Comparison of ENCODE assay signal across 10 cellular contexts in the genomic region with DNA sequence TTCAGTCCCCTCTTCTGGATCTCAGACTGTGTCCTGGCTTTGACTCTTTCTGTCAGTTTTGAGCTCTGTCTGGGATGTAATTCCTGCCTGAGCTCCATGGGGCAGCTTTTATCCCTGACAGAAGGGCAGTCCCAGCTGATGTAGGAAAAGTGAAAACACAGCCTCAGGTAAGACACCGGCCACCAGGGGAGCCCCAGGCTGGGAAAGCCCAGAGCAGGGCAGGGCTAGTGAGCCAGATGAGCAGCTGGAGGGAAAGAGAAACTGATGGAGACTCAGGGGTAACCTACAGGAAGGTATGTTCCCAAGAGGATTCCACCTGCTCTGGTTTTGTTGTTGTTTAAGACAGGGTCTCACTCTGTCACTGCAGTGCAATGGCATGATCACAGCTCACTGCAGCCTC. TPM values are rescaled to one million over a fixed set of nuclear protein-coding genes. Genes with fewer than 3 reads are reported as not detected.
DNase-seq lines count a peak whose midpoint lies in the region; ATAC-seq, FAIRE-seq and TF ChIP-seq lines count a peak whose summit lies in the region.
"Not testable (repeated sequence)": the region's sequence is repeated elsewhere in the genome, so short reads cannot be mapped to it uniquely, and the experiment has no call there.
"Had no signal": no experiment of that assay in that cellular context is flagged by ENCODE, and none has a peak within 500 bp of the region (broad histone marks: within the 10 kb centered on the region; RNA-seq: fewer than 3 reads in every experiment).

No MANE protein-coding gene starts in this region.

- not testable (repeated sequence) for H3K36me3 ChIP-seq in H1 (ENCODE audit: control insufficient read depth in 2 of 4, insufficient read depth in 4 of 4, low read length in 3 of 4)

- H3K4me3 Mint-ChIP-seq in activated T-helper 17 cell treated with anti-CD3 and anti-CD28 coated beads, Interleukin-2, amount 50 U/mL, for 72 hours; memory B cell: not testable (repeated sequence)

- H2BK120ac ChIP-seq in H1 (replicated peaks; ENCODE audit: low read depth, low read length) = not testable (repeated sequence)

- H3K27me3 ChIP-seq in H1 (replicated peaks in 1 of 4; ENCODE audit: control insufficient read depth in 3 of 4, extremely low read depth in 1 of 4, insufficient read depth in 3 of 4, low read length in 3 of 4) = peaks cover 29 to 38% (median 35%) of the 10 kb centered on the region in 4 experiments

- H2BK20ac ChIP-seq in H1 (ENCODE audit: low read length) = not testable (repeated sequence)

- ATAC-seq in SK-N-SH treated with all-trans-retinoic acid at 6 μM for 48 hours (peak; percentile 76), memory B cell (ENCODE audit: low read depth) (peak; percentile 35)
- peak; percentile 45 for ATAC-seq in activated T-helper 17 cell treated with anti-CD3 and anti-CD28 coated beads, Interleukin-2, amount 50 U/mL, for 72 hours (replicated peaks)

- H3K4me3 ChIP-seq in H1 (ENCODE audit: extremely low read depth in 1 of 4, insufficient read depth in 2 of 4, low read depth in 3 of 4, low read length in 4 of 4) = not testable (repeated sequence)

- H3K9ac ChIP-seq in H1 (replicated peaks in 1 of 4; ENCODE audit: extremely low read depth in 1 of 4, low read depth in 3 of 4, low read length in 3 of 4) = not testable (repeated sequence)

- H2AK5ac ChIP-seq in H1 (ENCODE audit: low read depth, low read length) = not testable (repeated sequence)

- H3K23me2 ChIP-seq in H1 (ENCODE audit: low read depth, low read length) = not testable (repeated sequence)

- not testable (repeated sequence) for H2BK12ac ChIP-seq in H1 (ENCODE audit: low read depth, low read length)

- not testable (repeated sequence) for H2BK15ac ChIP-seq in H1 (ENCODE audit: low read length)

- H3K14ac ChIP-seq in H1 (ENCODE audit: insufficient read length) = not testable (repeated sequence)

- FAIRE-seq in H54 (lab: Jason Lieb, UNC) (peak; percentile 36), H1 (lab: Jason Lieb, UNC) (peak; percentile 93)

- POLR2A ChIA-PET in H1 (lab: Charles Lee; ENCODE audit: partially characterized antibody) = not testable (repeated sequence)

- not testable (repeated sequence) for H2AFZ ChIP-seq in H1 (ENCODE audit: low read length)

- H3K4me1 Mint-ChIP-seq in activated T-helper 17 cell treated with anti-CD3 and anti-CD28 coated beads, Interleukin-2, amount 50 U/mL, for 72 hours; memory B cell: not testable (repeated sequence)

- H3K56ac ChIP-seq in H1 (replicated peaks; ENCODE audit: insufficient read length, low read depth, low read length) = not testable (repeated sequence)

- H2BK5ac ChIP-seq in H1 (ENCODE audit: low read depth, low read length) = not testable (repeated sequence)

- not testable (repeated sequence) for TF ChIP-seq EP300 in H1 (IDR thresholded peaks at IDR 0.05; ENCODE audit: borderline replicate concordance in 1 of 2, low read depth in 2 of 2, low read length in 2 of 2)

- not testable (repeated sequence) for H3K79me2 ChIP-seq in H1 (ENCODE audit: control insufficient read depth in 1 of 2, insufficient read depth in 2 of 2, low read length in 2 of 2)

- not testable (repeated sequence) for H3K36me3 Mint-ChIP-seq in activated T-helper 17 cell treated with anti-CD3 and anti-CD28 coated beads, Interleukin-2, amount 50 U/mL, for 72 hours (ENCODE audit: low read depth); memory B cell

- not testable (repeated sequence) for H3K79me1 ChIP-seq in H1 (ENCODE audit: low read depth, low read length)

- H3K4ac ChIP-seq in H1 (replicated peaks; ENCODE audit: insufficient read length, low read depth, low read length) = not testable (repeated sequence)

- H3K18ac ChIP-seq in H1 (ENCODE audit: extremely low read depth, low read length) = not testable (repeated sequence)

- not testable (repeated sequence) for H3K27me3 Mint-ChIP-seq in activated T-helper 17 cell treated with anti-CD3 and anti-CD28 coated beads, Interleukin-2, amount 50 U/mL, for 72 hours; memory B cell

- H4K91ac ChIP-seq in H1 (replicated peaks; ENCODE audit: insufficient read length, low read length) = not testable (repeated sequence)

- H3K27ac Mint-ChIP-seq in activated T-helper 17 cell treated with anti-CD3 and anti-CD28 coated beads, Interleukin-2, amount 50 U/mL, for 72 hours; memory B cell: not testable (repeated sequence)

- DNase-seq in H54 (ENCODE audit: insufficient read length, low spot score); H1 (ENCODE audit: low read depth in 1 of 2, low spot score in 2 of 2); memory B cell (ENCODE audit: low spot score in 2 of 2): not testable (repeated sequence)

- H4K8ac ChIP-seq in H1 (ENCODE audit: extremely low read depth, insufficient read depth, low read length) = not testable (repeated sequence)

- not testable (repeated sequence) for H4K20me1 ChIP-seq in H1 (replicated peaks in 1 of 2; ENCODE audit: control insufficient read depth in 1 of 2, insufficient read depth in 2 of 2, low read length in 2 of 2)

- H3K9me3 ChIP-seq in H1 (ENCODE audit: insufficient read depth in 2 of 2, low read depth in 1 of 2, low read length in 1 of 2) = not testable (repeated sequence)

- not testable (repeated sequence) for H3K27ac ChIP-seq in H1 (ENCODE audit: low read depth, low read length)

- TF ChIP-seq RAD21 in H1 (IDR thresholded peaks at IDR 0.05 in 1 of 2, conservative IDR thresholded peaks at IDR 0.05 in 1 of 2; ENCODE audit: low read depth in 2 of 2, low read length in 2 of 2) = not testable (repeated sequence)

- WGBS in H1 (ENCODE audit: extremely low coverage in 1 of 2, insufficient coverage in 1 of 2, insufficient read length in 1 of 2, insufficient replicate concordance in 2 of 2, low coverage in 1 of 2, low lambda C conversion rate in 2 of 2, missing lambda C conversion rate in 1 of 2), 2 experiments = no CpG with 5 or more reads among the region's 1 CpG

- not testable (repeated sequence) for TF ChIP-seq CTCF in H1 (IDR thresholded peaks at IDR 0.05; ENCODE audit: control extremely low read depth in 1 of 3, insufficient read depth in 1 of 3, low read depth in 1 of 3, low read length in 3 of 3)

- H3K4me2 ChIP-seq in H1 (ENCODE audit: insufficient read depth in 1 of 2, low read depth in 2 of 2, low read length in 2 of 2) = not testable (repeated sequence)

- H3K4me1 ChIP-seq in H1 (replicated peaks in 1 of 4; ENCODE audit: control insufficient read depth in 3 of 4, insufficient read depth in 4 of 4, low read length in 3 of 4) = peaks cover 0 to 14% (median 7%) of the 10 kb centered on the region in 4 experiments; a peak in 5 of 7 replicates

- not testable (repeated sequence) for H3K23ac ChIP-seq in H1 (ENCODE audit: insufficient read length)

- not testable (repeated sequence) for H3K9me3 Mint-ChIP-seq in activated T-helper 17 cell treated with anti-CD3 and anti-CD28 coated beads, Interleukin-2, amount 50 U/mL, for 72 hours; memory B cell

- not testable (repeated sequence) for H4K5ac ChIP-seq in H1 (ENCODE audit: insufficient read length, low read depth, low read length)

- TF ChIP-seq POLR2A in H54 (IDR thresholded peaks at IDR 0.05; ENCODE audit: low read depth, low read length); H1 (IDR thresholded peaks at IDR 0.05; ENCODE audit: control extremely low read depth in 1 of 2, low read depth in 2 of 2, low read length in 2 of 2): not testable (repeated sequence)

- CTCF ChIA-PET in H1 (lab: Charles Lee; ENCODE audit: partially characterized antibody) = interaction anchor here (1.4 kb wide), 1 partner anchor 81 kb away, joined by 3 read pairs; no protein-coding TSS in a partner anchor

RNA-seq across cellular contexts. Expression of a gene that starts 0.4 kb away (rescaled TPM):
- total RNA-seq in activated T-helper 17 cell treated with anti-CD3 and anti-CD28 coated beads, Interleukin-2, amount 50 U/mL, for 72 hours = not detected
- not detected in 2 replicates for total RNA-seq in H1 (2021; fragmentation: NEBNext Ultra II Directional; extraction: Animal tissue kit (Norgen Biotek cat#: 25700))
- polyA plus RNA-seq in H1 (2011; rRNA removed) = 0.11 TPM in 1 of 2 replicates, not detected in the other
- not detected for polyA plus RNA-seq in H1 (2011; cell fraction: cytosol; rRNA removed)
- polyA plus RNA-seq in H1 (2011; cell fraction: nucleus; rRNA removed) = not detected
- polyA plus RNA-seq in H1 (2012, experiment 1 of 2) = not detected in 4 replicates
- polyA plus RNA-seq in H1 (2012, experiment 2 of 2) = not detected
- not detected for polyA plus RNA-seq in H1 (2013, experiment 1 of 2)
- polyA plus RNA-seq in H1 (2013, experiment 2 of 2) = not detected
- not detected in 2 replicates for polyA minus RNA-seq in H1 (2011; rRNA and poly(A)+ RNA removed)
- polyA minus RNA-seq in H1 (2011; cell fraction: cytosol; rRNA and poly(A)+ RNA removed) = not detected
- not detected for polyA minus RNA-seq in H1 (2011; cell fraction: nucleus; rRNA and poly(A)+ RNA removed)
- total RNA-seq: CD4-positive, alpha-beta memory T cell; M059J; OCI-LY7; SJSA1 had no signal
- polyA plus RNA-seq: AG04450; CD4-positive, alpha-beta memory T cell had no signal

RNA-seq across cellular contexts. Expression of a gene that starts 3.5 kb away (rescaled TPM):
- total RNA-seq in activated T-helper 17 cell treated with anti-CD3 and anti-CD28 coated beads, Interleukin-2, amount 50 U/mL, for 72 hours = not detected
- total RNA-seq in H1 (2021; fragmentation: NEBNext Ultra II Directional; extraction: Animal tissue kit (Norgen Biotek cat#: 25700)) = not detected in 2 replicates
- polyA plus RNA-seq in H1 (2011; rRNA removed) = not detected in 2 replicates
- polyA plus RNA-seq in H1 (2011; cell fraction: cytosol; rRNA removed) = 0.06 TPM
- polyA plus RNA-seq in H1 (2011; cell fraction: nucleus; rRNA removed) = 0.10 TPM
- polyA plus RNA-seq in H1 (2012, experiment 1 of 2) = not detected in 4 replicates
- polyA plus RNA-seq in H1 (2012, experiment 2 of 2) = not detected
- polyA plus RNA-seq in H1 (2013, experiment 1 of 2) = 0.04 TPM
- polyA plus RNA-seq in H1 (2013, experiment 2 of 2) = not detected
- polyA minus RNA-seq in H1 (2011; rRNA and poly(A)+ RNA removed) = not detected in 2 replicates
- polyA minus RNA-seq in H1 (2011; cell fraction: cytosol; rRNA and poly(A)+ RNA removed) = not detected
- polyA minus RNA-seq in H1 (2011; cell fraction: nucleus; rRNA and poly(A)+ RNA removed) = not detected
- total RNA-seq: CD4-positive, alpha-beta memory T cell; M059J; OCI-LY7; SJSA1 had no signal
- polyA plus RNA-seq: AG04450; CD4-positive, alpha-beta memory T cell had no signal

RNA-seq across cellular contexts. Expression of a gene that starts 23.0 kb away (rescaled TPM):
- total RNA-seq in activated T-helper 17 cell treated with anti-CD3 and anti-CD28 coated beads, Interleukin-2, amount 50 U/mL, for 72 hours = not detected
- total RNA-seq in H1 (2021; fragmentation: NEBNext Ultra II Directional; extraction: Animal tissue kit (Norgen Biotek cat#: 25700)) = not detected in 2 replicates
- polyA plus RNA-seq in H1 (2011; rRNA removed) = not detected in 2 replicates
- polyA plus RNA-seq in H1 (2011; cell fraction: cytosol; rRNA removed) = not detected
- not detected for polyA plus RNA-seq in H1 (2011; cell fraction: nucleus; rRNA removed)
- not detected in 4 replicates for polyA plus RNA-seq in H1 (2012, experiment 1 of 2)
- polyA plus RNA-seq in H1 (2012, experiment 2 of 2) = not detected
- not detected for polyA plus RNA-seq in H1 (2013, experiment 1 of 2)
- polyA plus RNA-seq in H1 (2013, experiment 2 of 2) = not detected
- polyA minus RNA-seq in H1 (2011; rRNA and poly(A)+ RNA removed) = not detected in 2 replicates
- polyA minus RNA-seq in H1 (2011; cell fraction: cytosol; rRNA and poly(A)+ RNA removed) = not detected
- polyA minus RNA-seq in H1 (2011; cell fraction: nucleus; rRNA and poly(A)+ RNA removed) = not detected
- total RNA-seq: CD4-positive, alpha-beta memory T cell; M059J; OCI-LY7; SJSA1 had no signal
- polyA plus RNA-seq: AG04450; CD4-positive, alpha-beta memory T cell had no signal

RNA-seq across cellular contexts. Expression of a gene that starts 41.1 kb away (rescaled TPM):
- total RNA-seq in activated T-helper 17 cell treated with anti-CD3 and anti-CD28 coated beads, Interleukin-2, amount 50 U/mL, for 72 hours = not detected
- not detected in 2 replicates for total RNA-seq in H1 (2021; fragmentation: NEBNext Ultra II Directional; extraction: Animal tissue kit (Norgen Biotek cat#: 25700))
- not detected in 2 replicates for polyA plus RNA-seq in H1 (2011; rRNA removed)
- not detected for polyA plus RNA-seq in H1 (2011; cell fraction: cytosol; rRNA removed)
- polyA plus RNA-seq in H1 (2011; cell fraction: nucleus; rRNA removed) = not detected
- polyA plus RNA-seq in H1 (2012, experiment 1 of 2) = not detected in 4 replicates
- polyA plus RNA-seq in H1 (2012, experiment 2 of 2) = not detected
- not detected for polyA plus RNA-seq in H1 (2013, experiment 1 of 2)
- not detected for polyA plus RNA-seq in H1 (2013, experiment 2 of 2)
- polyA minus RNA-seq in H1 (2011; rRNA and poly(A)+ RNA removed) = not detected in 2 replicates
- polyA minus RNA-seq in H1 (2011; cell fraction: cytosol; rRNA and poly(A)+ RNA removed) = not detected
- not detected for polyA minus RNA-seq in H1 (2011; cell fraction: nucleus; rRNA and poly(A)+ RNA removed)
- total RNA-seq: CD4-positive, alpha-beta memory T cell; M059J; OCI-LY7; SJSA1 had no signal
- polyA plus RNA-seq: AG04450; CD4-positive, alpha-beta memory T cell had no signal

RNA-seq across cellular contexts. Expression of a gene that starts 48.4 kb away (rescaled TPM):
- total RNA-seq in activated T-helper 17 cell treated with anti-CD3 and anti-CD28 coated beads, Interleukin-2, amount 50 U/mL, for 72 hours = not detected
- 2.8 and 3.2 TPM in 2 replicates for total RNA-seq in H1 (2021; fragmentation: NEBNext Ultra II Directional; extraction: Animal tissue kit (Norgen Biotek cat#: 25700))
- 7.9 and 11.2 TPM in 2 replicates for polyA plus RNA-seq in H1 (2011; rRNA removed)
- polyA plus RNA-seq in H1 (2011; cell fraction: cytosol; rRNA removed) = 3.8 TPM
- polyA plus RNA-seq in H1 (2011; cell fraction: nucleus; rRNA removed) = 3.1 TPM
- polyA plus RNA-seq in H1 (2012, experiment 1 of 2) = 1.9 to 4.0 TPM (median 2.6 TPM) in 4 replicates
- 2.5 TPM for polyA plus RNA-seq in H1 (2012, experiment 2 of 2)
- 2.1 TPM for polyA plus RNA-seq in H1 (2013, experiment 1 of 2)
- 2.4 TPM for polyA plus RNA-seq in H1 (2013, experiment 2 of 2)
- polyA minus RNA-seq in H1 (2011; rRNA and poly(A)+ RNA removed) = 1.7 and 3.1 TPM in 2 replicates
- 2.6 TPM for polyA minus RNA-seq in H1 (2011; cell fraction: cytosol; rRNA and poly(A)+ RNA removed)
- polyA minus RNA-seq in H1 (2011; cell fraction: nucleus; rRNA and poly(A)+ RNA removed) = 1.00 TPM
- total RNA-seq: CD4-positive, alpha-beta memory T cell; M059J; OCI-LY7; SJSA1 had no signal
- polyA plus RNA-seq: AG04450; CD4-positive, alpha-beta memory T cell had no signal
